ENCODE assay signal across 1 cellular context in genomic region chr17:39461113-39461910, GRCh38.
TF ChIP-seq lines count a peak whose summit lies in the region.

CDK12 (plus strand) TSS chr17:39461486; CDS start chr17:39462072, 586 bp downstream.

TF ChIP-seq in K562, 482 proteins besides CTCF, POLR2A, EP300 and RAD21 (continued from another document and continues in another):
- TF ChIP-seq BCLAF1 (IDR thresholded peaks at IDR 0.05; ENCODE audit: borderline replicate concordance in 1 of 2, control insufficient read depth in 1 of 2, low read depth in 2 of 2, low read length in 1 of 2) (no peak), DIDO1 (tag; IDR thresholded peaks at IDR 0.05; ENCODE audit: low read depth) (peak; percentile 86), STAT6 (CRISPR knock-in tag; IDR thresholded peaks at IDR 0.05) (peak; percentile 62; the same call in 1 of the 2 replicates), PHF8 (IDR thresholded peaks at IDR 0.05; ENCODE audit: borderline replicate concordance, low read length) (peak; percentile 97), FOXA3 (CRISPR knock-in tag; conservative IDR thresholded peaks at IDR 0.05 in 1 of 2, IDR thresholded peaks at IDR 0.05 in 1 of 2) (peak in 1 of 2 experiments; percentile 96; a peak in 2 of 4 replicates), ZNF764 (CRISPR knock-in tag; IDR thresholded peaks at IDR 0.05; ENCODE audit: low read depth) (no peak), PHF20 (IDR thresholded peaks at IDR 0.05; ENCODE audit: partially characterized antibody) (peak; percentile 73), CHCHD3 (CRISPR knock-in tag; IDR thresholded peaks at IDR 0.05) (peak; percentile 85), ZNF175 (CRISPR knock-in tag; IDR thresholded peaks at IDR 0.05; ENCODE audit: low read depth) (peak; percentile 68; the same call in 1 of the 2 replicates), THRB (CRISPR knock-in tag; conservative IDR thresholded peaks at IDR 0.05) (peak; percentile 93), TCFL5 (CRISPR knock-in tag; conservative IDR thresholded peaks at IDR 0.05) (no peak), ZBTB2 (IDR thresholded peaks at IDR 0.05) (peak; percentile 50; the same call in 1 of the 2 replicates), CHD2 (IDR thresholded peaks at IDR 0.05; ENCODE audit: low read depth, low read length) (peak; percentile 98), CBX5 (IDR thresholded peaks at IDR 0.05; ENCODE audit: borderline replicate concordance, low read depth) (no peak), UBTF (IDR thresholded peaks at IDR 0.05; ENCODE audit: borderline replicate concordance in 1 of 2, low read depth in 2 of 2, low read length in 2 of 2) (peak in 1 of 2 experiments; percentile 82; a peak in 1 of 4 replicates), ERF (CRISPR knock-in tag; IDR thresholded peaks at IDR 0.05) (peak; percentile 80; the same call in 1 of the 2 replicates), RERE (CRISPR knock-in tag; IDR thresholded peaks at IDR 0.05; ENCODE audit: borderline replicate concordance) (no peak), NCOA1 (IDR thresholded peaks at IDR 0.05; ENCODE audit: low read depth) (peak; percentile 16; the same call in 1 of the 2 replicates), WHSC1 (IDR thresholded peaks at IDR 0.05; ENCODE audit: low read length) (no peak), EGR1 (conservative IDR thresholded peaks at IDR 0.05) (no peak), ZNF165 (CRISPR knock-in tag; IDR thresholded peaks at IDR 0.05; ENCODE audit: borderline replicate concordance) (no peak), PRDM10 (IDR thresholded peaks at IDR 0.05; ENCODE audit: partially characterized antibody) (peak; percentile 20), ZNF23 (CRISPR knock-in tag; IDR thresholded peaks at IDR 0.05) (0 out of 2 replicates have a peak, but pooled peaks have one; percentile 32), ZFP1 (CRISPR knock-in tag; IDR thresholded peaks at IDR 0.05) (no peak), NR2F6 (CRISPR knock-in tag; IDR thresholded peaks at IDR 0.05) (0 out of 2 replicates have a peak, but pooled peaks have one; percentile 64), MAX (CRISPR knock-in tag; IDR thresholded peaks at IDR 0.05) (no peak), CXXC5 (CRISPR knock-in tag; IDR thresholded peaks at IDR 0.05) (peak; percentile 75), BRD9 (IDR thresholded peaks at IDR 0.05; ENCODE audit: low read depth, partially characterized antibody) (peak; percentile 49), ZNF57 (CRISPR knock-in tag; IDR thresholded peaks at IDR 0.05) (0 out of 2 replicates have a peak, but pooled peaks have one; percentile 12), ARHGAP35 (IDR thresholded peaks at IDR 0.05; ENCODE audit: partially characterized antibody) (peak; percentile 100), NFRKB (IDR thresholded peaks at IDR 0.05; ENCODE audit: low read depth) (peak; percentile 38), TFE3 (CRISPR knock-in tag; IDR thresholded peaks at IDR 0.05) (no peak), ZNF316 (IDR thresholded peaks at IDR 0.05) (peak; percentile 43; the same call in 1 of the 2 replicates), NR3C1 (CRISPR knock-in tag; IDR thresholded peaks at IDR 0.05) (no peak), TOE1 (IDR thresholded peaks at IDR 0.05; ENCODE audit: borderline replicate concordance) (peak; percentile 65), TOE1 (CRISPR knock-in tag; IDR thresholded peaks at IDR 0.05; ENCODE audit: borderline replicate concordance, low read depth) (no peak)
